ENCODE assay signal across 24 cellular contexts in the genomic region with DNA sequence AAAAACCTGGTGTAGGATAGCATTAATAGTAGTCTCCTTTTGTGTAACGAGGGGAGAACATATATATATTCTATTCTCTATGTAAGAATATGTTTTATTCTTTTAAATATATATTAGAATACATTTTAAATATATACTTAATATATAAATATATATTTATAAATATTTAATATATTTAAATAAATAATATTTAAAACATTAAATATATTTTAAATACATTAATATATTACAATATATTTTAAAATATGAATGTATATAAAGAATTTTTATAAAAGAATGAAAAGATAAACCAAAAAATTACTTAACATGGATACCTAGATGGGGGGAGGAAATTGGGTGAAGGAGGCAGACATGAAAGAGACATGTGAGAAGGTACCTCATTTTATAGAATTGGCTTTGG. TPM values are rescaled to one million over a fixed set of nuclear protein-coding genes. Genes with fewer than 3 reads are reported as not detected.
DNase-seq lines count a peak whose midpoint lies in the region; ATAC-seq, FAIRE-seq and TF ChIP-seq lines count a peak whose summit lies in the region.
"Had no signal": no experiment of that assay in that cellular context is flagged by ENCODE, and none has a peak within 500 bp of the region (broad histone marks: within the 10 kb centered on the region; RNA-seq: fewer than 3 reads in every experiment).

No MANE protein-coding gene starts in this region.

- H3K27me3 ChIP-seq in small intestine (ENCODE audit: control insufficient read depth in 2 of 2, insufficient read depth in 2 of 2, low read length in 2 of 2) (no peaks in the 10 kb centered on the region), smooth muscle cell (ENCODE audit: low read depth) (peaks cover 4% of the 10 kb centered on the region)

- H3K4me3 Mint-ChIP-seq in WTC11, result no peak overlapping the region
- H3K4me3 Mint-ChIP-seq: CD4-positive, alpha-beta memory T cell; HFFc6 had no signal

- H3K4me2 ChIP-seq in smooth muscle cell, result no peak overlapping the region

- peak; percentile 97 for FAIRE-seq in G401.6 (lab: Jason Lieb, UNC)
- FAIRE-seq in frontal cortex (lab: Jason Lieb, UNC), result peak; percentile 96
- peak; percentile 90 for FAIRE-seq in small intestine (lab: Jason Lieb, UNC)
- FAIRE-seq: GM12892, GM19239, H54 had no signal

- no peaks in the 10 kb centered on the region for H3K79me2 ChIP-seq in smooth muscle cell (ENCODE audit: low read depth)

- no peak overlapping the region for H2AFZ ChIP-seq in smooth muscle cell (ENCODE audit: low read depth)

- POLR2A ChIA-PET in WTC11 (lab: Charles Lee), result no interaction called here

- H4K20me1 ChIP-seq in smooth muscle cell (ENCODE audit: low read depth), result no peaks in the 10 kb centered on the region

- H3K27me3 Mint-ChIP-seq in WTC11 (ENCODE audit: low read depth), result peaks cover 6% of the 10 kb centered on the region; the same call in 1 of the 2 replicates
- H3K27me3 Mint-ChIP-seq: CD4-positive, alpha-beta memory T cell had no signal

- H3F3A ChIP-seq in smooth muscle cell (ENCODE audit: low read depth), result no peaks in the 10 kb centered on the region

- H3K36me3 ChIP-seq in small intestine (ENCODE audit: control insufficient read depth in 2 of 2, insufficient read depth in 2 of 2, low read length in 2 of 2) (no peaks in the 10 kb centered on the region), smooth muscle cell (ENCODE audit: low read depth) (no peaks in the 10 kb centered on the region)
- H3K36me3 ChIP-seq: HAP-1 had no signal

- H3K4me3 ChIP-seq in small intestine (ENCODE audit: low read depth in 1 of 2, low read length in 2 of 2) (no peak overlapping the region), smooth muscle cell (no peak overlapping the region)
- H3K4me3 ChIP-seq: HAP-1 had no signal

- no peak overlapping the region for H3K9ac ChIP-seq in smooth muscle cell (ENCODE audit: low read depth)

- no peak for TF ChIP-seq CTCF in WTC11 (IDR thresholded peaks at IDR 0.05)
- TF ChIP-seq CTCF in smooth muscle cell (IDR thresholded peaks at IDR 0.05; ENCODE audit: borderline replicate concordance, insufficient read depth, poor library complexity, severe bottlenecking), result no peak

- H3K9me3 Mint-ChIP-seq in WTC11, result peaks cover 14% of the 10 kb centered on the region
- H3K9me3 Mint-ChIP-seq: CD4-positive, alpha-beta memory T cell; HFFc6 had no signal

- no peak overlapping the region for H3K27ac Mint-ChIP-seq in WTC11
- H3K27ac Mint-ChIP-seq: CD4-positive, alpha-beta memory T cell; HFFc6 had no signal

- peaks cover 2% of the 10 kb centered on the region; the same call in 1 of the 2 replicates for H3K36me3 Mint-ChIP-seq in WTC11

- H3K4me1 Mint-ChIP-seq in WTC11, result peaks cover 20% of the 10 kb centered on the region

- no peak for ATAC-seq in WTC11
- no peak for ATAC-seq in GM18502 (IDR thresholded peaks at IDR 0.05; ENCODE audit: poor library complexity, unreplicated experiment)

- H3K4me1 ChIP-seq in small intestine (ENCODE audit: control insufficient read depth in 2 of 2, insufficient read depth in 1 of 2, low read depth in 1 of 2, low read length in 1 of 2) (no peaks in the 10 kb centered on the region), smooth muscle cell (ENCODE audit: low read depth) (no peaks in the 10 kb centered on the region)
- H3K4me1 ChIP-seq: HAP-1 had no signal

- H3K9me3 ChIP-seq in small intestine (ENCODE audit: control insufficient read depth, low read depth) (no peaks in the 10 kb centered on the region), smooth muscle cell (replicated peaks; ENCODE audit: low read depth) (no peaks in the 10 kb centered on the region)
- H3K9me3 ChIP-seq: HAP-1 had no signal

- CTCF ChIA-PET in WTC11 (lab: Charles Lee), result interaction anchor here (1.2 kb wide), 1 partner anchor 16 kb away, joined by 3 read pairs; no protein-coding TSS in a partner anchor

- no peak for DNase-seq in WTC11 (ENCODE audit: low spot score)
- no peak for DNase-seq in frontal cortex (ENCODE audit: low spot score in 2 of 2)
- DNase-seq in small intestine, result no peak
- no peak for DNase-seq in inferior parietal cortex (ENCODE audit: extremely low spot score)
- DNase-seq in smooth muscle cell (lab: John Stamatoyannopoulos, UW; ENCODE audit: unreplicated experiment), result no peak
- DNase-seq: 8988T; C1 segment of cervical spinal cord; Calu3; CD4-positive, alpha-beta memory T cell; COR-L47; DMS53; DMS79 treated with DMSO at 0.1 percent for 48 hours; GOT3; HFFc6 had no signal

- no peak overlapping the region for H3K27ac ChIP-seq in small intestine (ENCODE audit: low read depth in 1 of 2, low read length in 1 of 2)
- no peak overlapping the region for H3K27ac ChIP-seq in smooth muscle cell (ENCODE audit: low read depth)

- 31 to 72% (median 32%) methylated on average over 1 of the region's 1 CpG for WGBS in small intestine, 3 donors
- WGBS in smooth muscle cell (ENCODE audit: low lambda C conversion rate), result 78% methylated on average over 1 of the region's 1 CpG

TF ChIP-seq in WTC11, 78 proteins besides CTCF, POLR2A, EP300 and RAD21:
- no peak for TF ChIP-seq JUN (CRISPR knock-in tag; IDR thresholded peaks at IDR 0.05)
- TF ChIP-seq HMGA2 (CRISPR knock-in tag; IDR thresholded peaks at IDR 0.05), result peak; percentile 95
TF ChIP-seq in WTC11: peak in this region for 1.

RNA-seq across cellular contexts. Expression of a gene that starts 53.0 kb away (rescaled TPM):
- total RNA-seq in WTC11 (2021) (0.02 to 0.04 TPM in 2 of 3 replicates, not detected in the other), frontal cortex (under 0.01 TPM), smooth muscle cell (not detected in 2 replicates)
- polyA plus RNA-seq in small intestine (under 1 TPM; under 0.01 to 0.40 (median 0.27) TPM), smooth muscle cell (not detected in 2 replicates)
- total RNA-seq: A673, Calu3, Daoy, G401, HFFc6 had no signal
- polyA plus RNA-seq: BJ had no signal
